In the genomic region with DNA sequence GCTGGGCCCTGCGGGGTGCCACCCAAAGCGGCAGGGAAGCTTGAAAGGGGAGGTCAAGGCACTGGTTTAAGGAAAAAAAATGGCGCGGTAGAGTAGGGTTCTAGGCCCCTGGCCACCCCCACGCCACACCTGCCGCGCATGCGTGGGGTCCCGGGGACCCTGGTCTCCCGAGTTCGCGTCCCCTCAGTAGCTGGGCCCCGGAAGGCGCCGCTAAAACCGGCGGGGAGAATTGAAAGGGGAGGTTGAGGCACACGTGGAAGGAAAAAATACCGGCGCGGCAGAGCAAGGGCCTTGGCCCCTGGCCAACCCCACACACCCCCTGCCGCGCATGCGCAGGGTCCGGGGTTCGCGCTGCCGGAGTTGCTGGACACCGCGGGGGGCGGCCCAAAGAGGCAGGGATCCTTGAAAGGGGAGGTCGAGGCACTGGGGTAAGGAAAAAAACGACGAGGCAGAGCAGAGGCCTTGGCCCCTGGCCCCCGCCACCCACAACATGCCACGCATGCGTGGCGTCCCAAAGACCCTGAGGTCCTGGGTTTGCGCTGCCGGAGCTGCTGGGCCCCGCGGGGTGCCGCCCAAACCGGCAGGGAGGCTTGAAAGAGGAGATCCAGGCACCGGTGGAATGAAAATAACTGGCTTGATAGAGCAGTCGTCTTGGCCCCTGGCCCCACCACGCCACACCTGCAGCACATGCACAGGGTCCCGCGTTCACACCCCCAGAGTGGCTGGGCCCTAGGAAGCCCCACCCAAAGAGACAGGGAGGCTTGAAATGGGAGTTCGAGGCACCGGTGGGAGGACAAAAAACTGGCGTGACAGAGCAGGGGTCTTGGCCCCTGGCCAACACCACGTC, we compare ENCODE assay signal across 16 cellular contexts.
"Had no signal": no experiment of that assay in that cellular context is flagged by ENCODE, and none has a peak within 500 bp of the region (broad histone marks: within the 10 kb centered on the region; RNA-seq: fewer than 3 reads in every experiment).

No MANE protein-coding gene starts in this region.

- DNase-seq: activated CD4-positive, alpha-beta T cell treated with anti-CD3 and anti-CD28 coated beads for 36 hours; activated CD4-positive, alpha-beta T cell treated with anti-CD3 and anti-CD28 coated beads, Interleukin-2, amount 50 U/mL, for 48 hours; activated naive CD4-positive, alpha-beta T cell; activated T-cell treated with anti-CD3 and anti-CD28 coated beads for 4 hours; body of pancreas; dermis blood vessel endothelial cell; effector memory CD8-positive, alpha-beta T cell; esophagus squamous epithelium; immature natural killer cell; kidney glomerular epithelial cell; left ventricle myocardium superior; mucosa of descending colon; naive B cell; stimulated activated CD8-positive, alpha-beta memory T cell treated with anti-CD3 and anti-CD28 coated beads, Interleukin-4, amount 100 ng/mL, for 48 hours; stimulated activated naive CD4-positive, alpha-beta T cell treated with Interleukin-2 at 50 U/mL for 16 hours; transverse colon had no signal
